Comparison of ENCODE assay signal across 1 cellular context in the genomic region with DNA sequence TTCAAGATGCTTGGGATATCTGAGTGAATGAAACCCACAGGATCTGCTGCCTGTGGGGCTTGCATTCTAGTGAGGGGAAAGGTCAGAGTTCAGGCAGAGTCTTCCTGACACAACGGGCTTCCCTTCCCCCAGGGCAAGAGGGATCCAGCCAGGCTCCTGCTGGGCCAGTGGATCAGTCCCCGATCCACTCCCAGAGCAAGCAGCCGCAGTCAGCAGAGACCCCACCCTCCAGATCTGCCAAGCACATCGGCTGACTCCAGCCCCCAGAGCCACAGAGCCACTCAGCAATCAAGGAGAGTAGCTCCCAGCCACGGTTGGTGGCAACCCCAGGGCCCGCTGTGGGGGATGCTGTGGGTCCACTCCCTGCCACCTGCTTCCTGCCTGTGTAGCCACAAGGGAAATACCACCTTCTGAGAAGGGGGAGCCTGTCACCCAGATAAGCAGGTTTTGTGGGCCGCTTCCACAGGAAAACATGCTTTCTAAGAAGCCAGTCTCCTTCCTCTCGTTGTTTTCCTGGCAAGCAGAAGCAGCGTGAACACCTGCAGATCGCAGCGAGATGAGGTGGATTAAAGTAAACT.
TF ChIP-seq lines count a peak whose summit lies in the region.

No MANE protein-coding gene starts in this region.

TF ChIP-seq in HepG2, 621 proteins besides CTCF, POLR2A, EP300 and RAD21 (continued from another document):
- TF ChIP-seq ZNF407 (CRISPR knock-in tag; IDR thresholded peaks at IDR 0.05; ENCODE audit: not compliant biosample characterization) (no peak), FOXO1 (CRISPR knock-in tag; IDR thresholded peaks at IDR 0.05) (no peak), ONECUT2 (CRISPR knock-in tag; IDR thresholded peaks at IDR 0.05) (no peak), ZNF432 (CRISPR knock-in tag; IDR thresholded peaks at IDR 0.05; ENCODE audit: borderline replicate concordance) (no peak), ZNF781 (CRISPR knock-in tag; IDR thresholded peaks at IDR 0.05; ENCODE audit: borderline replicate concordance, not compliant biosample characterization) (no peak), FIP1L1 (IDR thresholded peaks at IDR 0.05; ENCODE audit: borderline replicate concordance, insufficient read depth, low read depth, low read length) (no peak), ZMAT5 (CRISPR knock-in tag; IDR thresholded peaks at IDR 0.05; ENCODE audit: borderline replicate concordance, low read depth) (no peak), EZH2 (conservative IDR thresholded peaks at IDR 0.05; ENCODE audit: low read depth, low read length) (no peak), ZNF337 (CRISPR knock-in tag; IDR thresholded peaks at IDR 0.05; ENCODE audit: borderline replicate concordance, low read depth) (no peak), ZNF577 (CRISPR knock-in tag; IDR thresholded peaks at IDR 0.05; ENCODE audit: borderline replicate concordance, low read depth) (no peak), ELF1 (CRISPR knock-in tag; IDR thresholded peaks at IDR 0.05) (no peak), CC2D1A (CRISPR knock-in tag; IDR thresholded peaks at IDR 0.05) (no peak)
